1 cellular context compared by ENCODE assay signal in the genomic region with DNA sequence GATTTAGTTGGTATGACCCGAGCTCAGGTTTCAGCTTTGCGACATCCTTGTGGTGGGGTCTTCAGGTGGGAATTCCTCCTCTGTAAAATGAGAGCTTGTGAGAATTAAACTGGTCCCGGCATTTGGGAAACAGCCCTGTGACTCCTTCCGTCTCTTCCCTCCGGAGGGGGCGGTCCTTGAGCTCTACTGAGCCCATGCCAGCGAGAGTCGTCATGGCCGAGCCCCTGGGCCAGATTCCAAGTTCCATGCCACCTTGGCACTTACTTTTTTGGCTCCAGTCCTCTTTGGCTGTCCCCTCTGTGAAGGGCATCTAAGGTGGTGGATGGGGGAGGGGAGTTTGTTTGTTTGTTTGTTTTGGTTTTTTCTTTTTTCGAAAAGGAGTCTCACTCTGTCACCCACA.
TF ChIP-seq lines count a peak whose summit lies in the region.

No MANE protein-coding gene starts in this region.

TF ChIP-seq in GM23338, 12 proteins besides CTCF, POLR2A, EP300 and RAD21 (continued from another document):
- TF ChIP-seq ZNF462 (CRISPR knock-in tag; IDR thresholded peaks at IDR 0.05): no peak
- TF ChIP-seq EZH2 (IDR thresholded peaks at IDR 0.05; ENCODE audit: low read depth, unreplicated experiment): no peak
- no peak for TF ChIP-seq ZNF114 (CRISPR knock-in tag; IDR thresholded peaks at IDR 0.05)
- TF ChIP-seq POLR2AphosphoS5 (IDR thresholded peaks at IDR 0.05; ENCODE audit: low read depth): no peak
- TF ChIP-seq ZNF331 (CRISPR knock-in tag; IDR thresholded peaks at IDR 0.05; ENCODE audit: low read depth): no peak
- TF ChIP-seq JUNB (IDR thresholded peaks at IDR 0.05; ENCODE audit: unreplicated experiment): no peak
- no peak for TF ChIP-seq NANOG (IDR thresholded peaks at IDR 0.05; ENCODE audit: borderline replicate concordance)
- TF ChIP-seq, protein P1, sequence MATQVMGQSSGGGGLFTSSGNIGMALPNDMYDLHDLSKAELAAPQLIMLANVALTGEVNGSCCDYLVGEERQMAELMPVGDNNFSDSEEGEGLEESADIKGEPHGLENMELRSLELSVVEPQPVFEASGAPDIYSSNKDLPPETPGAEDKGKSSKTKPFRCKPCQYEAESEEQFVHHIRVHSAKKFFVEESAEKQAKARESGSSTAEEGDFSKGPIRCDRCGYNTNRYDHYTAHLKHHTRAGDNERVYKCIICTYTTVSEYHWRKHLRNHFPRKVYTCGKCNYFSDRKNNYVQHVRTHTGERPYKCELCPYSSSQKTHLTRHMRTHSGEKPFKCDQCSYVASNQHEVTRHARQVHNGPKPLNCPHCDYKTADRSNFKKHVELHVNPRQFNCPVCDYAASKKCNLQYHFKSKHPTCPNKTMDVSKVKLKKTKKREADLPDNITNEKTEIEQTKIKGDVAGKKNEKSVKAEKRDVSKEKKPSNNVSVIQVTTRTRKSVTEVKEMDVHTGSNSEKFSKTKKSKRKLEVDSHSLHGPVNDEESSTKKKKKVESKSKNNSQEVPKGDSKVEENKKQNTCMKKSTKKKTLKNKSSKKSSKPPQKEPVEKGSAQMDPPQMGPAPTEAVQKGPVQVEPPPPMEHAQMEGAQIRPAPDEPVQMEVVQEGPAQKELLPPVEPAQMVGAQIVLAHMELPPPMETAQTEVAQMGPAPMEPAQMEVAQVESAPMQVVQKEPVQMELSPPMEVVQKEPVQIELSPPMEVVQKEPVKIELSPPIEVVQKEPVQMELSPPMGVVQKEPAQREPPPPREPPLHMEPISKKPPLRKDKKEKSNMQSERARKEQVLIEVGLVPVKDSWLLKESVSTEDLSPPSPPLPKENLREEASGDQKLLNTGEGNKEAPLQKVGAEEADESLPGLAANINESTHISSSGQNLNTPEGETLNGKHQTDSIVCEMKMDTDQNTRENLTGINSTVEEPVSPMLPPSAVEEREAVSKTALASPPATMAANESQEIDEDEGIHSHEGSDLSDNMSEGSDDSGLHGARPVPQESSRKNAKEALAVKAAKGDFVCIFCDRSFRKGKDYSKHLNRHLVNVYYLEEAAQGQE (IDR thresholded peaks at IDR 0.05; ENCODE audit: unreplicated experiment): no peak
- TF ChIP-seq CREB1 (CRISPR knock-in tag; IDR thresholded peaks at IDR 0.05; ENCODE audit: low read depth): no peak
- TF ChIP-seq, protein P2, sequence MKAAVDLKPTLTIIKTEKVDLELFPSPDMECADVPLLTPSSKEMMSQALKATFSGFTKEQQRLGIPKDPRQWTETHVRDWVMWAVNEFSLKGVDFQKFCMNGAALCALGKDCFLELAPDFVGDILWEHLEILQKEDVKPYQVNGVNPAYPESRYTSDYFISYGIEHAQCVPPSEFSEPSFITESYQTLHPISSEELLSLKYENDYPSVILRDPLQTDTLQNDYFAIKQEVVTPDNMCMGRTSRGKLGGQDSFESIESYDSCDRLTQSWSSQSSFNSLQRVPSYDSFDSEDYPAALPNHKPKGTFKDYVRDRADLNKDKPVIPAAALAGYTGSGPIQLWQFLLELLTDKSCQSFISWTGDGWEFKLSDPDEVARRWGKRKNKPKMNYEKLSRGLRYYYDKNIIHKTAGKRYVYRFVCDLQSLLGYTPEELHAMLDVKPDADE (IDR thresholded peaks at IDR 0.05): no peak
